32 cellular contexts compared by ENCODE assay signal in the genomic region with DNA sequence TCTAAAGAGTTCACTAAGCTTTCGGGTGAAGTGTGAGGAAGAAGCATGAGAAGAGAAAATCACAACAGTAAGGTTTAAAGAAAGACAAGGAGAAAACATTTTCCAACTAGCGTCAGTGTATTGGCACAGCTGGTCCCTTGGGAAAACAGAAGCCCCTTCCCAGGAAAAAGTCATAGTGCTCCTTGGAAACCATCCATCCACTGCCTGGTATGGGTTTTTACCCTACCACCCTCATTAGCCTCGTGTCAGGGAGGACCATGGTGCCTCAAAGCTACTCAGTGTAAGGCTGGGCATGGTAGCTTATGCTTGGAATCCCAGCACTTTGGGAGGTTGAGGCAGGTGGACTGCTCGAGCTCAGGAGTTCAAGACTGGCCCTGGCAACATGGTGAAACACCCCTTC. TPM values are rescaled to one million over a fixed set of nuclear protein-coding genes. Genes with fewer than 3 reads are reported as not detected.
"Had no signal": no experiment of that assay in that cellular context is flagged by ENCODE, and none has a peak within 500 bp of the region (broad histone marks: within the 10 kb centered on the region; RNA-seq: fewer than 3 reads in every experiment).

No MANE protein-coding gene starts in this region.

- H3K27me3 ChIP-seq: colonic mucosa, esophagus squamous epithelium, gastrocnemius medialis, heart right ventricle, left lung had no signal

- H3K4me3 ChIP-seq: colonic mucosa, esophagus squamous epithelium, gastrocnemius medialis, heart right ventricle, left lung, lower lobe of right lung, mucosa of descending colon had no signal

- DNase-seq: colonic mucosa; cortex of kidney; effector CD8-positive, alpha-beta T cell; effector memory CD8-positive, alpha-beta T cell; erythroblast; esophagus squamous epithelium; foreskin fibroblast; foreskin melanocyte; gastrocnemius medialis; glutamatergic neuron; head of caudate nucleus; heart right ventricle; hippocampal formation; left cardiac atrium; left lung; left ventricle myocardium superior; lower lobe of right lung; mesenchymal stem cell; mucosa of descending colon; naive B cell had no signal

- H3K9me3 Mint-ChIP-seq: dendritic cell treated with granulocyte-macrophage colony-stimulating factor and Interleukin-4, amounts not matched to agents 40 ng/mL and 50 ng/mL, for 4 days; effector memory CD8-positive, alpha-beta T cell; naive B cell had no signal

- ATAC-seq: effector memory CD8-positive, alpha-beta T cell; esophagus mucosa; gastrocnemius medialis; heart right ventricle; left cardiac atrium; left lung; left ventricle myocardium superior; lower lobe of right lung; mucosa of descending colon had no signal

- FAIRE-seq: islet of Langerhans, keratinocyte had no signal

- H3K4me1 ChIP-seq: colonic mucosa had no signal

- H3K27ac ChIP-seq: colonic mucosa, epithelial cell of prostate, esophagus squamous epithelium, gastrocnemius medialis, heart right ventricle, left lung, lower lobe of right lung had no signal

- H3K36me3 ChIP-seq: colonic mucosa, esophagus squamous epithelium, gastrocnemius medialis, heart right ventricle, left lung, lower lobe of right lung had no signal

- H3K36me3 Mint-ChIP-seq: naive B cell had no signal

- H3K4me3 Mint-ChIP-seq: dendritic cell treated with granulocyte-macrophage colony-stimulating factor and Interleukin-4, amounts not matched to agents 40 ng/mL and 50 ng/mL, for 4 days; effector memory CD8-positive, alpha-beta T cell; mesothelial cell of epicardium; naive B cell had no signal

- H3K27ac Mint-ChIP-seq: dendritic cell treated with granulocyte-macrophage colony-stimulating factor and Interleukin-4, amounts not matched to agents 40 ng/mL and 50 ng/mL, for 4 days; mesothelial cell of epicardium had no signal

- H3K9me3 ChIP-seq: colonic mucosa, esophagus squamous epithelium, gastrocnemius medialis, heart right ventricle, left lung, lower lobe of right lung had no signal

RNA-seq across cellular contexts. Expression of gene AADACL4, which starts 12.7 kb away (rescaled TPM):
- total RNA-seq: colonic mucosa, dermis microvascular lymphatic vessel endothelial cell, esophagus mucosa, esophagus squamous epithelium, gastrocnemius medialis, glomerular endothelial cell, heart right ventricle, kidney epithelial cell, left cardiac atrium, left lung, left ventricle myocardium superior, lower lobe of right lung, lung microvascular endothelial cell, mesenteric fat pad, mucosa of descending colon, myocyte had no signal
- polyA plus RNA-seq: heart right ventricle, keratinocyte had no signal

RNA-seq across cellular contexts. Expression of gene DHRS3, which starts 38.6 kb away (rescaled TPM):
- total RNA-seq: myocyte had no signal

RNA-seq across cellular contexts. Expression of gene AADACL3, which starts 59.3 kb away (rescaled TPM):
- total RNA-seq: colonic mucosa, dermis microvascular lymphatic vessel endothelial cell, esophagus mucosa, esophagus squamous epithelium, gastrocnemius medialis, glomerular endothelial cell, heart right ventricle, kidney epithelial cell, left lung, left ventricle myocardium superior, lower lobe of right lung, lung microvascular endothelial cell, mesothelial cell of epicardium, mucosa of descending colon, myocyte had no signal
- polyA plus RNA-seq: heart right ventricle had no signal
